ENCODE assay signal across 11 cellular contexts in genomic region chr3:122146466-122146865, GRCh38. TPM values are rescaled to one million over a fixed set of nuclear protein-coding genes. Genes with fewer than 3 reads are reported as not detected.
A peak's percentile ranks its signal among the peaks of the same experiment; 100 is the strongest.
DNase-seq lines count a peak whose midpoint lies in the region; ATAC-seq, FAIRE-seq and TF ChIP-seq lines count a peak whose summit lies in the region.
"Had no signal": no experiment of that assay in that cellular context is flagged by ENCODE, and none has a peak within 500 bp of the region (broad histone marks: within the 10 kb centered on the region; RNA-seq: fewer than 3 reads in every experiment).

No MANE protein-coding gene starts in this region.

- H3K9me3 Mint-ChIP-seq in nephron progenitor cell = peaks cover 25% of the 10 kb centered on the region

- TF ChIP-seq CTCF in GM06990 (IDR thresholded peaks at IDR 0.05; ENCODE audit: insufficient read depth, low read length, poor library complexity, severe bottlenecking) = no peak
- TF ChIP-seq CTCF in bronchial epithelial cell (IDR thresholded peaks at IDR 0.05; ENCODE audit: insufficient read depth, low read length, severe bottlenecking) = no peak
- TF ChIP-seq CTCF in nephron progenitor cell (IDR thresholded peaks at IDR 0.05) = no peak

- H3K36me3 Mint-ChIP-seq in nephron progenitor cell (ENCODE audit: low read depth) = peaks cover 4% of the 10 kb centered on the region

- peak; percentile 18 for DNase-seq in GM06990 (ENCODE audit: extremely low read depth, insufficient read length)
- peak; percentile 65 for DNase-seq in bronchial epithelial cell (ENCODE audit: low read depth)
- DNase-seq in SW 1271 (lab: John Stamatoyannopoulos, UW) = no peak
- no peak for DNase-seq in AG08395 (ENCODE audit: low spot score)
- DNase-seq in A172 (ENCODE audit: low spot score) = no peak
- no peak for DNase-seq in nephron progenitor cell
- DNase-seq: NCI-H146, substantia nigra had no signal

- ATAC-seq in GM21367 (IDR thresholded peaks at IDR 0.05; ENCODE audit: unreplicated experiment) = peak; percentile 81
- peak; percentile 77 for ATAC-seq in HG03558 (IDR thresholded peaks at IDR 0.05; ENCODE audit: extremely low read depth, unreplicated experiment)

- H3K4me3 ChIP-seq in GM06990 (replicated peaks; ENCODE audit: low read depth, low read length) (no peak overlapping the region), bronchial epithelial cell (ENCODE audit: low read depth, low read length) (no peak overlapping the region)
- H3K4me3 ChIP-seq: BLaER1 treated with 17β-estradiol and CSF1 and Interleukin-3, amounts not matched to agents 10 nM and 100 nM had no signal

- H3K4me1 Mint-ChIP-seq in nephron progenitor cell = no peaks in the 10 kb centered on the region

- no peak overlapping the region for H3K4me3 Mint-ChIP-seq in nephron progenitor cell

- H3K27me3 Mint-ChIP-seq in nephron progenitor cell (ENCODE audit: low read depth, poor library complexity) = peaks cover 5% of the 10 kb centered on the region

- H3K27me3 ChIP-seq in GM06990 (replicated peaks; ENCODE audit: control insufficient read depth, insufficient read depth, low read length) (no peaks in the 10 kb centered on the region), bronchial epithelial cell (ENCODE audit: control insufficient read depth, insufficient read depth, low read length) (no peaks in the 10 kb centered on the region)
- H3K27me3 ChIP-seq: BLaER1 treated with 17β-estradiol and CSF1 and Interleukin-3, amounts not matched to agents 10 nM and 100 nM had no signal

- H3K27ac Mint-ChIP-seq in nephron progenitor cell = no peak overlapping the region

- H3K36me3 ChIP-seq in GM06990 (ENCODE audit: control insufficient read depth, insufficient read depth, low read length) = no peaks in the 10 kb centered on the region
- no peaks in the 10 kb centered on the region for H3K36me3 ChIP-seq in bronchial epithelial cell (ENCODE audit: control insufficient read depth, insufficient read depth, low read length)
- H3K36me3 ChIP-seq: BLaER1 treated with 17β-estradiol and CSF1 and Interleukin-3, amounts not matched to agents 10 nM and 100 nM had no signal

- no peak for FAIRE-seq in bronchial epithelial cell (lab: Jason Lieb, UNC)

RNA-seq across cellular contexts. Expression of gene CASR, which starts 37.0 kb away (rescaled TPM):
- not detected in 2 replicates for total RNA-seq in bronchial epithelial cell
- total RNA-seq in A172 (2014; rRNA removed; shearing (Covaris generic)) = not detected in 2 replicates

Comparison
In these comparisons a context has a peak if more than half of its experiments do, and no peak if none do; other contexts are left out.
1. DNase-seq: peak in GM06990 (single experiment) and bronchial epithelial cell (single experiment); none in SW 1271 (0 of 2), AG08395 (single experiment), A172 (single experiment) and nephron progenitor cell (single experiment).